ENCODE assay signal across 13 cellular contexts in genomic region chr2:63875143-63875542, GRCh38. TPM values are rescaled to one million over a fixed set of nuclear protein-coding genes. Genes with fewer than 3 reads are reported as not detected.
DNase-seq lines count a peak whose midpoint lies in the region; ATAC-seq, FAIRE-seq and TF ChIP-seq lines count a peak whose summit lies in the region.
"Had no signal": no experiment of that assay in that cellular context is flagged by ENCODE, and none has a peak within 500 bp of the region (broad histone marks: within the 10 kb centered on the region; RNA-seq: fewer than 3 reads in every experiment).

No MANE protein-coding gene starts in this region.

- peak overlapping the region; percentile 67 for H3K27ac Mint-ChIP-seq in HFFc6
- H3K27ac Mint-ChIP-seq: B cell had no signal

- H3K4me1 ChIP-seq in A549 (peaks cover 20% of the 10 kb centered on the region), left lung (peaks cover 10 to 29% of the 10 kb centered on the region in 2 donors), right lobe of liver (peaks cover 0 to 41% (median 9%) of the 10 kb centered on the region in 4 donors)

- peak overlapping the region; percentile 20; the same call in 1 of the 2 replicates for H3K4me3 Mint-ChIP-seq in HFFc6
- H3K4me3 Mint-ChIP-seq: B cell had no signal

- H3K4me3 ChIP-seq in A549 (no peak overlapping the region), left lung (no peak overlapping the region), right lobe of liver (no peak overlapping the region)
- H3K4me3 ChIP-seq: spleen had no signal

- FAIRE-seq in A549 (lab: Jason Lieb, UNC), result peak; percentile 13

- CTCF ChIA-PET in A549 (lab: Yijun Ruan, JAX), result interaction anchor here (1.1 to 7.7 kb wide), 4 partner anchors 9 to 183 kb away, joined by 3 to 38 read pairs (median 8); no protein-coding TSS in a partner anchor

- peaks cover 0 to 28% of the 10 kb centered on the region in 2 donors for H3K36me3 ChIP-seq in left lung
- H3K36me3 ChIP-seq in right lobe of liver, result peaks cover 0 to 63% (median 22%) of the 10 kb centered on the region in 4 donors

- H3K9me3 ChIP-seq in A549 (peaks cover 24% of the 10 kb centered on the region), left lung (no peaks in the 10 kb centered on the region), right lobe of liver (no peaks in the 10 kb centered on the region)

- WGBS in A549 (ENCODE audit: missing lambda C conversion rate), result 78% methylated on average over 1 of the region's 1 CpG
- WGBS in right lobe of liver (ENCODE audit: insufficient coverage, low coverage, low lambda C conversion rate, missing lambda C conversion rate), result 38% methylated on average over 1 of the region's 1 CpG

- H3K27me3 ChIP-seq in left lung (no peaks in the 10 kb centered on the region), right lobe of liver (no peaks in the 10 kb centered on the region)
- H3K27me3 ChIP-seq: spleen had no signal

- peaks cover 65% of the 10 kb centered on the region for H3K4me1 Mint-ChIP-seq in HFFc6 (ENCODE audit: low read depth)

- ATAC-seq in A549 (no peak), left lung (peak; percentile 23), HG02763 (IDR thresholded peaks at IDR 0.05; ENCODE audit: unreplicated experiment) (no peak), HG03280 (IDR thresholded peaks at IDR 0.05; ENCODE audit: unreplicated experiment) (no peak), right lobe of liver (no peak)
- ATAC-seq: Panc1 had no signal

- no peak for TF ChIP-seq CTCF in A549 (IDR thresholded peaks at IDR 0.05)
- no peak for TF ChIP-seq CTCF in HFFc6 (IDR thresholded peaks at IDR 0.05)
- TF ChIP-seq CTCF in left lung (IDR thresholded peaks at IDR 0.05), result no peak
- no peak for TF ChIP-seq CTCF in right lobe of liver (IDR thresholded peaks at IDR 0.05)

- DNase-seq in A549 (ENCODE audit: low read depth in 1 of 2, low spot score in 1 of 2) (no peak), HFFc6 (peak; percentile 47), left lung (no peak), kidney glomerular epithelial cell (lab: John Stamatoyannopoulos, UW) (no peak), right lobe of liver (no peak)
- DNase-seq: H7, NCI-H2171, spleen had no signal

- intact Hi-C loops in left lung (cut with DNase I) (no loop called here), right lobe of liver (cut with DNase I) (no loop called here)

- H3K36me3 Mint-ChIP-seq in HFFc6 (ENCODE audit: low read depth), result peaks cover 36% of the 10 kb centered on the region

- TF ChIP-seq POLR2A in A549 (IDR thresholded peaks at IDR 0.05; ENCODE audit: low read length), result no peak
- TF ChIP-seq POLR2A in right lobe of liver (IDR thresholded peaks at IDR 0.05), result no peak

- H3K9me3 Mint-ChIP-seq in HFFc6, result no peaks in the 10 kb centered on the region

- TF ChIP-seq EP300 in A549 (IDR thresholded peaks at IDR 0.05), result no peak

- H3K27ac ChIP-seq in A549, result no peak overlapping the region
- peak overlapping the region; percentile 75 for H3K27ac ChIP-seq in cingulate gyrus (ENCODE audit: low read depth, low read length)
- peak overlapping the region; percentile 4 to 40 for H3K27ac ChIP-seq in left lung
- no peak overlapping the region for H3K27ac ChIP-seq in right lobe of liver
- H3K27ac ChIP-seq: spleen had no signal

- POLR2A ChIA-PET in A549 (lab: Yijun Ruan, JAX), result no interaction called here

- no peak overlapping the region for H3K4me2 ChIP-seq in A549

- no peak for TF ChIP-seq RAD21 in A549 (conservative IDR thresholded peaks at IDR 0.05 in 1 of 2, IDR thresholded peaks at IDR 0.05 in 1 of 2)

- H3K27me3 Mint-ChIP-seq in HFFc6 (ENCODE audit: insufficient read depth), result peaks cover 4% of the 10 kb centered on the region; the same call in 1 of the 2 replicates
- H3K27me3 Mint-ChIP-seq: B cell had no signal

TF ChIP-seq in A549, 52 proteins besides CTCF, POLR2A, EP300 and RAD21:
- no peak for TF ChIP-seq NPAS2 (CRISPR knock-in tag; IDR thresholded peaks at IDR 0.05; ENCODE audit: borderline replicate concordance)
- no peak for TF ChIP-seq GATA3 (IDR thresholded peaks at IDR 0.05; ENCODE audit: borderline replicate concordance)
- TF ChIP-seq FOSB (CRISPR knock-in tag; IDR thresholded peaks at IDR 0.05), result no peak
- TF ChIP-seq E2F6 (IDR thresholded peaks at IDR 0.05; ENCODE audit: borderline replicate concordance, low read depth), result no peak

RNA-seq across cellular contexts. Expression of gene UGP2, which starts 33.4 kb away (rescaled TPM):
- polyA plus RNA-seq in A549 (2011; rRNA removed), result 136 and 162 TPM in 2 replicates
- polyA plus RNA-seq in A549 (2012; cell fraction: cytosol; rRNA removed), result 26.8 and 28.5 TPM in 2 replicates
- 7.4 and 13.8 TPM in 2 replicates for polyA plus RNA-seq in A549 (2012; cell fraction: nucleus; rRNA removed)
- 110 to 119 TPM (median 114 TPM) in 3 replicates for polyA plus RNA-seq in A549 (2017; fragmentation: RNase III; extraction: RNeasy Plus Mini Kit Qiagen cat#74134 plus additional on column Dnase treatment)
- 19.7 and 25.8 TPM in 2 replicates for polyA minus RNA-seq in A549 (2011; rRNA and poly(A)+ RNA removed)
- 100 to 1,000 TPM; 150 to 199 (median 172) TPM for total RNA-seq in HFFc6 (2021; fragmentation: NEBNext Ultra II Directional; extraction: Animal tissue kit (Norgen Biotek cat#: 25700))
- total RNA-seq in left lung, result 100 to 1,000 TPM; 150 to 165 TPM
- total RNA-seq in right lobe of liver, result 100 to 1,000 TPM; 276 to 691 (median 425) TPM

Comparison
In these comparisons a context has a peak if more than half of its experiments do, and no peak if none do; other contexts are left out.
1. H3K27ac ChIP-seq: peak in cingulate gyrus (single experiment) and left lung (2 of 2); none in A549 (0 of 2) and right lobe of liver (0 of 3).